Comparison of ENCODE assay signal across 27 cellular contexts in genomic region chr10:83489161-83489560, GRCh38.
"Had no signal": no experiment of that assay in that cellular context is flagged by ENCODE, and none has a peak within 500 bp of the region (broad histone marks: within the 10 kb centered on the region; RNA-seq: fewer than 3 reads in every experiment).

No MANE protein-coding gene starts in this region.

- FAIRE-seq: urothelium cell line had no signal

- H3K4me3 ChIP-seq: stomach, suprapubic skin, testis, thoracic aorta, thyroid gland, tibial artery, tibial nerve, transverse colon, upper lobe of left lung, upper lobe of right lung, uterus, vagina had no signal

- H3K9me3 ChIP-seq: stomach, suprapubic skin, testis, thoracic aorta, thyroid gland, tibial artery, tibial nerve, transverse colon, upper lobe of left lung, upper lobe of right lung, uterus, vagina had no signal

- H3K27me3 ChIP-seq: stomach, suprapubic skin, testis, thyroid gland, tibial artery, tibial nerve, transverse colon, upper lobe of left lung, upper lobe of right lung, uterus, vagina had no signal

- DNase-seq: stimulated activated CD4-positive, alpha-beta T cell treated with anti-CD3 and anti-CD28 coated beads, Interleukin-2, amount 100 ng/mL, for 48 hours; stimulated activated CD4-positive, alpha-beta T cell treated with anti-CD3 and anti-CD28 coated beads, Interleukin-4, amount 100 ng/mL, for 1 hour; stimulated activated CD4-positive, alpha-beta T cell treated with anti-CD3 and anti-CD28 coated beads, Interleukin-4, amount 100 ng/mL, for 24 hours; stimulated activated CD4-positive, alpha-beta T cell treated with anti-CD3 and anti-CD28 coated beads, Interleukin-4, amount 100 ng/mL, for 4 hours; stimulated activated CD8-positive, alpha-beta memory T cell treated with anti-CD3 and anti-CD28 coated beads, Interleukin-4, amount 100 ng/mL, for 48 hours; stimulated activated naive B cell treated with anti-CD40 and anti-IgM and Interleukin-4, amounts not matched to agents 10 μg/mL and 1 μg/mL and 100 μg/mL, for 72 hours; stimulated activated naive CD4-positive, alpha-beta T cell; stimulated activated naive CD4-positive, alpha-beta T cell treated with Interleukin-2 at 50 U/mL for 16 hours; stimulated activated naive CD8-positive, alpha-beta T cell treated with anti-CD3 and anti-CD28 coated beads, Interleukin-15, amount 100 ng/mL, for 72 hours; stimulated activated naive CD8-positive, alpha-beta T cell treated with anti-CD3 and anti-CD28 coated beads, Interleukin-15, Interleukin-2, amounts not matched to agents 100 U/mL and 50 U/mL, for 24 hours; stomach; substantia nigra; testis; thyroid gland; tibial artery; transverse colon; trophoblast cell; upper lobe of left lung; upper lobe of right lung; uterus had no signal

- H3K4me1 ChIP-seq: stomach, suprapubic skin, testis, thyroid gland, tibial artery, tibial nerve, transverse colon, upper lobe of left lung, upper lobe of right lung, uterus, vagina had no signal

- ATAC-seq: stimulated activated effector memory CD8-positive, alpha-beta T cell treated with anti-CD3 and anti-CD28 coated beads, Interleukin-12 subunit alpha, Interleukin-12 subunit beta, amount 100 ng/mL, for 72 hours; stimulated activated memory B cell treated with anti-CD40 and anti-IgM and Interleukin-4, amounts not matched to agents 10 μg/mL and 1 μg/mL and 100 μg/mL, for 72 hours; stimulated activated naive B cell treated with anti-CD40 and anti-IgM and Interleukin-4, amounts not matched to agents 10 μg/mL and 1 μg/mL and 100 μg/mL, for 72 hours; stimulated activated naive CD8-positive, alpha-beta T cell treated with anti-CD3 and anti-CD28 coated beads, Interleukin-15, amount 100 ng/mL, for 72 hours; stimulated activated naive CD8-positive, alpha-beta T cell treated with anti-CD3 and anti-CD28 coated beads, Interleukin-15, Interleukin-2, amounts not matched to agents 100 U/mL and 50 U/mL, for 24 hours; upper lobe of right lung had no signal

- H3K27ac ChIP-seq: stomach, suprapubic skin, testis, thoracic aorta, thyroid gland, tibial artery, tibial nerve, transverse colon, upper lobe of left lung, upper lobe of right lung, uterus, vagina had no signal

- H3K36me3 ChIP-seq: stomach, suprapubic skin, thoracic aorta, thyroid gland, tibial artery, tibial nerve, transverse colon, upper lobe of left lung, upper lobe of right lung, uterus, vagina had no signal
